Comparison of ENCODE assay signal across 35 cellular contexts in genomic region chr2:69335291-69335690, GRCh38.
"Had no signal": no experiment of that assay in that cellular context is flagged by ENCODE, and none has a peak within 500 bp of the region (broad histone marks: within the 10 kb centered on the region; RNA-seq: fewer than 3 reads in every experiment).

No MANE protein-coding gene starts in this region.

- DNase-seq: activated B cell treated with CpG ODN at 0.5 μM for 24 hours; activated CD4-positive, alpha-beta memory T cell treated with anti-CD3 and anti-CD28 coated beads, Interleukin-2, amount 10 ng/mL, durations not matched to agents 7 days and 5 days; activated CD4-positive, alpha-beta T cell treated with anti-CD3 and anti-CD28 coated beads for 48 hours; activated CD4-positive, CD25-positive, alpha-beta regulatory T cell treated with anti-CD3 and anti-CD28 coated beads, Interleukin-2, amount 50 U/mL, for 72 hours; activated CD8-positive, alpha-beta memory T cell treated with anti-CD3 and anti-CD28 coated beads for 24 hours; activated CD8-positive, alpha-beta memory T cell treated with anti-CD3 and anti-CD28 coated beads, Interleukin-2, amount 10 ng/mL, durations not matched to agents 7 days and 5 days; activated CD8-positive, alpha-beta memory T cell treated with anti-CD3 and anti-CD28 coated beads, Interleukin-2, amount 50 U/mL, for 48 hours; activated effector memory CD4-positive, alpha-beta T cell treated with anti-CD3 and anti-CD28 coated beads, Interleukin-2, amount 50 U/mL, for 16 hours; activated naive CD4-positive, alpha-beta T cell; activated naive CD4-positive, alpha-beta T cell treated with anti-CD3 and anti-CD28 coated beads, Interleukin-2, amount 50 U/mL, for 16 hours; activated naive CD8-positive, alpha-beta T cell treated with anti-CD3 and anti-CD28 coated beads for 36 hours; activated T-cell treated with anti-CD3 and anti-CD28 coated beads, Interleukin-2, amount 50 U/mL, for 1 hour; activated T-cell treated with anti-CD3 and anti-CD28 coated beads, Interleukin-2, amount 50 U/mL, for 72 hours; body of pancreas; Kasumi-1; KG1; MG63; NCI-H1048; NCI-H1105 treated with DMSO at 0.1 percent for 48 hours; NCI-H1436; NCI-H1694; NCI-H2029; NCI-H510A; NCI-H526; NCI-H748 treated with DMSO at 0.1 percent for 48 hours; NK-92 treated with Interleukin-12 subunit alpha and Interleukin-12 subunit beta, amount 100 ng/mL, for 24 hours; OCI-M1; Right ventricle myocardium superior; SW 1271; T-helper 1 cell; T-helper 2 cell; T-helper 9 cell had no signal

- H3K4me3 Mint-ChIP-seq: activated B cell treated with CpG ODN at 0.5 μM for 24 hours; activated CD4-positive, alpha-beta memory T cell treated with anti-CD3 and anti-CD28 coated beads, Interleukin-2, amount 10 ng/mL, durations not matched to agents 7 days and 5 days; activated CD8-positive, alpha-beta memory T cell treated with anti-CD3 and anti-CD28 coated beads, Interleukin-2, amount 10 ng/mL, durations not matched to agents 7 days and 5 days; activated naive CD8-positive, alpha-beta T cell treated with anti-CD3 and anti-CD28 coated beads for 36 hours; activated T-cell treated with anti-CD3 and anti-CD28 coated beads, Interleukin-2, amount 50 U/mL, for 72 hours; activated T-helper 17 cell treated with anti-CD3 and anti-CD28 coated beads, Interleukin-2, amount 50 U/mL, for 72 hours had no signal

- H3K27me3 ChIP-seq: body of pancreas, breast epithelium, MG63 had no signal

- H3K9me3 Mint-ChIP-seq: activated B cell treated with CpG ODN at 0.5 μM for 24 hours; activated CD4-positive, alpha-beta memory T cell treated with anti-CD3 and anti-CD28 coated beads, Interleukin-2, amount 10 ng/mL, durations not matched to agents 7 days and 5 days; activated naive CD8-positive, alpha-beta T cell treated with anti-CD3 and anti-CD28 coated beads for 36 hours; activated T-cell treated with anti-CD3 and anti-CD28 coated beads, Interleukin-2, amount 50 U/mL, for 72 hours; activated T-helper 17 cell treated with anti-CD3 and anti-CD28 coated beads, Interleukin-2, amount 50 U/mL, for 72 hours had no signal

- H3K27ac Mint-ChIP-seq: activated B cell treated with CpG ODN at 0.5 μM for 24 hours; activated CD4-positive, alpha-beta memory T cell treated with anti-CD3 and anti-CD28 coated beads, Interleukin-2, amount 10 ng/mL, durations not matched to agents 7 days and 5 days; activated naive CD8-positive, alpha-beta T cell treated with anti-CD3 and anti-CD28 coated beads for 36 hours; activated T-cell treated with anti-CD3 and anti-CD28 coated beads, Interleukin-2, amount 50 U/mL, for 72 hours; activated T-helper 17 cell treated with anti-CD3 and anti-CD28 coated beads, Interleukin-2, amount 50 U/mL, for 72 hours had no signal

- H3K4me3 ChIP-seq: body of pancreas, breast epithelium, MG63 had no signal

- H3K4me1 Mint-ChIP-seq: activated B cell treated with CpG ODN at 0.5 μM for 24 hours; activated CD4-positive, alpha-beta memory T cell treated with anti-CD3 and anti-CD28 coated beads, Interleukin-2, amount 10 ng/mL, durations not matched to agents 7 days and 5 days; activated CD8-positive, alpha-beta memory T cell treated with anti-CD3 and anti-CD28 coated beads, Interleukin-2, amount 10 ng/mL, durations not matched to agents 7 days and 5 days; activated naive CD8-positive, alpha-beta T cell treated with anti-CD3 and anti-CD28 coated beads for 36 hours; activated T-helper 17 cell treated with anti-CD3 and anti-CD28 coated beads, Interleukin-2, amount 50 U/mL, for 72 hours had no signal

- H3K4me1 ChIP-seq: body of pancreas, breast epithelium had no signal

- H3K27me3 Mint-ChIP-seq: activated B cell treated with CpG ODN at 0.5 μM for 24 hours; activated CD4-positive, alpha-beta memory T cell treated with anti-CD3 and anti-CD28 coated beads, Interleukin-2, amount 10 ng/mL, durations not matched to agents 7 days and 5 days; activated CD8-positive, alpha-beta memory T cell treated with anti-CD3 and anti-CD28 coated beads, Interleukin-2, amount 10 ng/mL, durations not matched to agents 7 days and 5 days; activated naive CD8-positive, alpha-beta T cell treated with anti-CD3 and anti-CD28 coated beads for 36 hours; activated T-helper 17 cell treated with anti-CD3 and anti-CD28 coated beads, Interleukin-2, amount 50 U/mL, for 72 hours had no signal

- ATAC-seq: activated CD8-positive, alpha-beta memory T cell treated with anti-CD3 and anti-CD28 coated beads, Interleukin-2, amount 10 ng/mL, durations not matched to agents 7 days and 5 days; activated T-cell treated with anti-CD3 and anti-CD28 coated beads, Interleukin-2, amount 50 U/mL, for 72 hours; activated T-helper 17 cell treated with anti-CD3 and anti-CD28 coated beads, Interleukin-2, amount 50 U/mL, for 72 hours; body of pancreas had no signal

- H3K9me3 ChIP-seq: body of pancreas, breast epithelium, MG63 had no signal

- H3K27ac ChIP-seq: body of pancreas, breast epithelium, VCaP had no signal
